8 cellular contexts compared by ENCODE assay signal in the genomic region with DNA sequence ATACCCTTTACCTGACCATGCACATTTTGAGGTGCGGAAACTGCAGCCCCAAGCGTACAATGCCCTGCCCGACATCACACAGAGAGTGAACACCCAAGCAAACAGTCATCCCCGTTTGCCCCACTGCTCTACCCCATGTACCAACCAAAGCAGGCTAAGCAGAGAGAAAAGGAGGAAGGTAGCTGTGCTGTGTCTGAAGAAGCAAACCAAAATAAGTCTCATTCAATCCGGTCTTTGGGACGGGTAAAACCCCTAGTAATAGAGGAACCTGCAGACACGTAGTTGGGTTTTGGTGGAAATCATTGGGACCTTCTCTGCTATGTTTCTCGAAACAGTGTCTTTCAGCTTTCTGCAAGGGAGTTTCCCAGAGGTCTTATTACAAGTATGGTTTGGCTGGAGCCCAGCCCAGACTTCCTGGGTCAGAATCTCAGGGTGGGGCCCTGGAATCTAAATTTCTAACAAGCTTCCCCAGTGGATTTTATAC.
A peak's percentile ranks its signal among the peaks of the same experiment; 100 is the strongest.
DNase-seq lines count a peak whose midpoint lies in the region; ATAC-seq, FAIRE-seq and TF ChIP-seq lines count a peak whose summit lies in the region.

No MANE protein-coding gene starts in this region.

- H3K23me2 ChIP-seq in H1 (ENCODE audit: low read depth, low read length), result no peaks in the 10 kb centered on the region

- H3K4me1 ChIP-seq in H1 (replicated peaks in 1 of 4; ENCODE audit: control insufficient read depth in 3 of 4, insufficient read depth in 4 of 4, low read length in 3 of 4) (peaks cover 7 to 16% (median 14%) of the 10 kb centered on the region in 4 experiments), upper lobe of right lung (peaks cover 24% of the 10 kb centered on the region)

- H3K23ac ChIP-seq in H1 (ENCODE audit: insufficient read length), result no peak overlapping the region

- H3K4ac ChIP-seq in H1 (replicated peaks; ENCODE audit: insufficient read length, low read depth, low read length), result no peak overlapping the region

- H3K56ac ChIP-seq in H1 (replicated peaks; ENCODE audit: insufficient read length, low read depth, low read length), result no peak overlapping the region

- peak; percentile 66 for ATAC-seq in upper lobe of right lung

- H3K4me2 ChIP-seq in H1 (ENCODE audit: insufficient read depth in 1 of 2, low read depth in 2 of 2, low read length in 2 of 2), result no peak overlapping the region

- no peak for TF ChIP-seq RAD21 in H1 (IDR thresholded peaks at IDR 0.05 in 1 of 2, conservative IDR thresholded peaks at IDR 0.05 in 1 of 2; ENCODE audit: low read depth in 2 of 2, low read length in 2 of 2)

- H2BK12ac ChIP-seq in H1 (ENCODE audit: low read depth, low read length), result no peak overlapping the region

- POLR2A ChIA-PET in H1 (lab: Charles Lee; ENCODE audit: partially characterized antibody), result no interaction called here

- no peaks in the 10 kb centered on the region for H3K9me3 Mint-ChIP-seq in activated naive CD4-positive, alpha-beta T cell treated with anti-CD3 and anti-CD28 coated beads, Interleukin-2, amount 10 ng/mL, durations not matched to agents 7 days and 5 days

- no peak overlapping the region for H4K8ac ChIP-seq in H1 (ENCODE audit: extremely low read depth, insufficient read depth, low read length)

- no peak overlapping the region for H2AFZ ChIP-seq in H1 (ENCODE audit: low read length)

- peak; percentile 27 for DNase-seq in activated naive CD4-positive, alpha-beta T cell treated with anti-CD3 and anti-CD28 coated beads, Interleukin-2, amount 10 ng/mL, durations not matched to agents 7 days and 5 days
- no peak for DNase-seq in activated naive CD4-positive, alpha-beta T cell (lab: John Stamatoyannopoulos, UW)
- peak; percentile 90 for DNase-seq in HT-29 (ENCODE audit: low spot score)
- DNase-seq in H1 (ENCODE audit: low read depth in 1 of 2, low spot score in 2 of 2), result no peak
- DNase-seq in upper lobe of right lung, result no peak
- no peak for DNase-seq in COR-L47 (lab: John Stamatoyannopoulos, UW)
- DNase-seq in DMS114 treated with DMSO at 0.1 percent for 48 hours (lab: John Stamatoyannopoulos, UW; ENCODE audit: unreplicated experiment), result no peak
- no peak for DNase-seq in activated CD8-positive, alpha-beta memory T cell treated with anti-CD3 and anti-CD28 coated beads, Interleukin-2, amount 50 U/mL, for 48 hours

- H2BK15ac ChIP-seq in H1 (ENCODE audit: low read length), result peak overlapping the region; percentile 83

- H3K79me1 ChIP-seq in H1 (ENCODE audit: low read depth, low read length), result no peaks in the 10 kb centered on the region

- intact Hi-C loops in upper lobe of right lung (cut with DNase I), result no loop called here

- H3K36me3 ChIP-seq in H1 (ENCODE audit: control insufficient read depth in 2 of 4, insufficient read depth in 4 of 4, low read length in 3 of 4) (no peaks in the 10 kb centered on the region), upper lobe of right lung (no peaks in the 10 kb centered on the region)

- 89% methylated on average over 8 of the region's 8 CpGs; no CpG with 5 or more reads in 1 of the 2 experiments for WGBS in H1 (ENCODE audit: extremely low coverage in 1 of 2, insufficient coverage in 1 of 2, insufficient read length in 1 of 2, insufficient replicate concordance in 2 of 2, low coverage in 1 of 2, low lambda C conversion rate in 2 of 2, missing lambda C conversion rate in 1 of 2), 2 experiments

- H4K5ac ChIP-seq in H1 (ENCODE audit: insufficient read length, low read depth, low read length), result no peak overlapping the region

- H3K9me3 ChIP-seq in H1 (ENCODE audit: insufficient read depth in 2 of 2, low read depth in 1 of 2, low read length in 1 of 2) (no peaks in the 10 kb centered on the region), upper lobe of right lung (no peaks in the 10 kb centered on the region)

- TF ChIP-seq CTCF in H1 (IDR thresholded peaks at IDR 0.05; ENCODE audit: control extremely low read depth in 1 of 3, insufficient read depth in 1 of 3, low read depth in 1 of 3, low read length in 3 of 3) (no peak), upper lobe of right lung (IDR thresholded peaks at IDR 0.05) (no peak)

- H3K4me3 Mint-ChIP-seq in activated naive CD4-positive, alpha-beta T cell treated with anti-CD3 and anti-CD28 coated beads, Interleukin-2, amount 10 ng/mL, durations not matched to agents 7 days and 5 days, result no peak overlapping the region

- no peaks in the 10 kb centered on the region for H3K79me2 ChIP-seq in H1 (ENCODE audit: control insufficient read depth in 1 of 2, insufficient read depth in 2 of 2, low read length in 2 of 2)

- H4K20me1 ChIP-seq in H1 (replicated peaks in 1 of 2; ENCODE audit: control insufficient read depth in 1 of 2, insufficient read depth in 2 of 2, low read length in 2 of 2), result no peaks in the 10 kb centered on the region

- CTCF ChIA-PET in activated naive CD4-positive, alpha-beta T cell treated with anti-CD3 and anti-CD28 coated beads, Interleukin-2, amount 10 ng/mL, durations not matched to agents 7 days and 5 days (lab: Charles Lee), result interaction anchor here (0.9 to 1.4 kb wide), 4 partner anchors 10 to 162 kb away, joined by 3 to 4 read pairs (median 3); no protein-coding TSS in a partner anchor
- CTCF ChIA-PET in H1 (lab: Charles Lee; ENCODE audit: partially characterized antibody), result interaction anchor here (0.7 to 5.0 kb wide), 20 partner anchors 8 to 847 kb away, joined by 3 to 49 read pairs (median 4); no protein-coding TSS in a partner anchor

- peak overlapping the region; percentile 43 for H3K27ac Mint-ChIP-seq in activated naive CD4-positive, alpha-beta T cell treated with anti-CD3 and anti-CD28 coated beads, Interleukin-2, amount 10 ng/mL, durations not matched to agents 7 days and 5 days

- no peak overlapping the region for H2BK5ac ChIP-seq in H1 (ENCODE audit: low read depth, low read length)

- no peak overlapping the region for H2BK120ac ChIP-seq in H1 (replicated peaks; ENCODE audit: low read depth, low read length)

- peaks cover 0 to 5% (median 2%) of the 10 kb centered on the region in 4 experiments; a peak in 3 of 7 replicates for H3K27me3 ChIP-seq in H1 (replicated peaks in 1 of 4; ENCODE audit: control insufficient read depth in 3 of 4, extremely low read depth in 1 of 4, insufficient read depth in 3 of 4, low read length in 3 of 4)
- no peaks in the 10 kb centered on the region for H3K27me3 ChIP-seq in upper lobe of right lung

- no peak for TF ChIP-seq POLR2A in H1 (IDR thresholded peaks at IDR 0.05; ENCODE audit: control extremely low read depth in 1 of 2, low read depth in 2 of 2, low read length in 2 of 2)

- no peak overlapping the region for H3K18ac ChIP-seq in H1 (ENCODE audit: extremely low read depth, low read length)

- no peak overlapping the region for H2AK5ac ChIP-seq in H1 (ENCODE audit: low read depth, low read length)

- H3K4me3 ChIP-seq in H1 (ENCODE audit: extremely low read depth in 1 of 4, insufficient read depth in 2 of 4, low read depth in 3 of 4, low read length in 4 of 4) (no peak overlapping the region), upper lobe of right lung (no peak overlapping the region)

- peaks cover 68% of the 10 kb centered on the region for H3K27me3 Mint-ChIP-seq in activated naive CD4-positive, alpha-beta T cell treated with anti-CD3 and anti-CD28 coated beads, Interleukin-2, amount 10 ng/mL, durations not matched to agents 7 days and 5 days

- H3K4me1 Mint-ChIP-seq in activated naive CD4-positive, alpha-beta T cell treated with anti-CD3 and anti-CD28 coated beads, Interleukin-2, amount 10 ng/mL, durations not matched to agents 7 days and 5 days, result peaks cover 27% of the 10 kb centered on the region

- peak overlapping the region; percentile 46 for H4K91ac ChIP-seq in H1 (replicated peaks; ENCODE audit: insufficient read length, low read length)

- 0 out of 2 replicates have a peak overlapping the region, but pooled peaks have one; percentile 26 for H2BK20ac ChIP-seq in H1 (ENCODE audit: low read length)

- no peak overlapping the region for H3K9ac ChIP-seq in H1 (replicated peaks in 1 of 4; ENCODE audit: extremely low read depth in 1 of 4, low read depth in 3 of 4, low read length in 3 of 4)

- no peak for TF ChIP-seq EP300 in H1 (IDR thresholded peaks at IDR 0.05; ENCODE audit: borderline replicate concordance in 1 of 2, low read depth in 2 of 2, low read length in 2 of 2)

- no peaks in the 10 kb centered on the region for H3K36me3 Mint-ChIP-seq in activated naive CD4-positive, alpha-beta T cell treated with anti-CD3 and anti-CD28 coated beads, Interleukin-2, amount 10 ng/mL, durations not matched to agents 7 days and 5 days

- no peak overlapping the region for H3K14ac ChIP-seq in H1 (ENCODE audit: insufficient read length)

- H3K27ac ChIP-seq in H1 (ENCODE audit: low read depth, low read length) (no peak overlapping the region), upper lobe of right lung (no peak overlapping the region)

- no peak for FAIRE-seq in H1 (lab: Jason Lieb, UNC)

TF ChIP-seq in H1, 55 proteins besides CTCF, POLR2A, EP300 and RAD21:
- TF ChIP-seq EZH2 (IDR thresholded peaks at IDR 0.05; ENCODE audit: low read depth, low read length, severe bottlenecking), result no peak

Comparison
In these comparisons a context has a peak if more than half of its experiments do, and no peak if none do; other contexts are left out.
1. DNase-seq: peak in activated naive CD4-positive, alpha-beta T cell treated with anti-CD3 and anti-CD28 coated beads, Interleukin-2, amount 10 ng/mL, durations not matched to agents 7 days and 5 days (single experiment) and HT-29 (single experiment); none in activated naive CD4-positive, alpha-beta T cell (0 of 4), H1 (0 of 2), upper lobe of right lung (single experiment), COR-L47 (single experiment), DMS114 treated with DMSO at 0.1 percent for 48 hours (single experiment) and activated CD8-positive, alpha-beta memory T cell treated with anti-CD3 and anti-CD28 coated beads, Interleukin-2, amount 50 U/mL, for 48 hours (single experiment).